ENCODE assay signal across 20 cellular contexts in the genomic region with DNA sequence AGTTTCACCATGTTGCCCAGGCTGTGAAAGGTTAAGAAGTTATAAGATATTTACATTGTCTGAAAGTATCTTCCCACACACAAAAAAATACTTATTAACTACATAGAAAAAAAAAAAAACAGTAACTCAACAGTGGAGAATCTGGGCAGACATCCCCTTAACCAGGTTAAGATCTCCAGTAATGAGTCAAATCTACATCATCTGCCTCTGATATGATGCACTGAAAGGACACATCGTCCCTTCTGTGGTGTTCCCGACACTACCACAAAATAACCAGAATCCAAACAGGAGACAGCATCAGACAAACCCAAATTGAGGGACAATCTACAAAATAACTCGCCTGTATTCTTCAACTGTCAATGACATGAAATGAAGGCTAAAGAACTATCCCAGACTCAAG. TPM values are rescaled to one million over a fixed set of nuclear protein-coding genes. Genes with fewer than 3 reads are reported as not detected.
DNase-seq lines count a peak whose midpoint lies in the region; ATAC-seq and TF ChIP-seq lines count a peak whose summit lies in the region.
"Had no signal": no experiment of that assay in that cellular context is flagged by ENCODE, and none has a peak within 500 bp of the region (broad histone marks: within the 10 kb centered on the region; RNA-seq: fewer than 3 reads in every experiment).

No MANE protein-coding gene starts in this region.

- H3K9me1 ChIP-seq in IMR-90 (ENCODE audit: insufficient read depth, low read length) = 0 out of 2 replicates have a peak, but pooled peaks cover 3% of the 10 kb centered on the region

- H4K20me1 ChIP-seq in IMR-90 (ENCODE audit: insufficient read depth, low read length) = 0 out of 2 replicates have a peak, but pooled peaks cover 4% of the 10 kb centered on the region
- no peaks in the 10 kb centered on the region for H4K20me1 ChIP-seq in osteoblast (ENCODE audit: insufficient read depth, low read length)

- no peak overlapping the region for H3K56ac ChIP-seq in IMR-90 (ENCODE audit: extremely low read depth, insufficient read depth, low read length)

- H3K27me3 ChIP-seq in IMR-90 (ENCODE audit: control insufficient read depth, insufficient read depth, low read length) (no peaks in the 10 kb centered on the region), osteoblast (ENCODE audit: insufficient read depth, low read length) (no peaks in the 10 kb centered on the region), aorta (ENCODE audit: control insufficient read depth in 1 of 2, insufficient read depth in 2 of 2, low read length in 1 of 2) (no peaks in the 10 kb centered on the region)
- H3K27me3 ChIP-seq: Peyer's patch had no signal

- H2BK5ac ChIP-seq in IMR-90 (ENCODE audit: low read depth, low read length, poor library complexity, severe bottlenecking) = no peak overlapping the region

- no peak overlapping the region for H3K9ac ChIP-seq in IMR-90 (ENCODE audit: low read depth, low read length)

- no peak for TF ChIP-seq POLR2A in IMR-90 (IDR thresholded peaks at IDR 0.05; ENCODE audit: low read depth, low read length)

- H3K4me2 ChIP-seq in IMR-90 (ENCODE audit: low read depth, low read length) (no peak overlapping the region), osteoblast (ENCODE audit: insufficient read depth, low read length) (no peak overlapping the region)

- no peak overlapping the region for H2BK20ac ChIP-seq in IMR-90 (ENCODE audit: low read depth, low read length)

- H2AK5ac ChIP-seq in IMR-90 (ENCODE audit: low read depth, low read length) = no peak overlapping the region

- no peak overlapping the region for H3K14ac ChIP-seq in IMR-90 (replicated peaks; ENCODE audit: low read depth, low read length)

- H3K4ac ChIP-seq in IMR-90 (ENCODE audit: low read depth, low read length) = no peak overlapping the region

- H3K9me3 ChIP-seq in IMR-90 (ENCODE audit: control insufficient read depth, insufficient read depth, low read length) (no peaks in the 10 kb centered on the region), osteoblast (ENCODE audit: low read depth, low read length) (no peaks in the 10 kb centered on the region), aorta (ENCODE audit: control insufficient read depth, low read length) (no peaks in the 10 kb centered on the region)
- H3K9me3 ChIP-seq: Peyer's patch had no signal

- POLR2A ChIA-PET in IMR-90 (lab: Charles Lee; ENCODE audit: unreplicated experiment) = no interaction called here

- H2AK9ac ChIP-seq in IMR-90 (replicated peaks; ENCODE audit: low read depth, low read length, poor library complexity) = no peak overlapping the region

- H3K79me1 ChIP-seq in IMR-90 (ENCODE audit: low read depth in 1 of 2, low read length in 2 of 2) = peaks cover 13 to 17% of the 10 kb centered on the region in 2 experiments; a peak in 3 of 4 replicates

- dilution Hi-C loops in IMR-90 (cut with HindIII; ENCODE audit: low sequenced_read_pairs, unreplicated experiment) = no loop called here

- WGBS in IMR-90 (ENCODE audit: extremely low coverage in 2 of 2, insufficient read length in 1 of 2), 2 experiments = 100% methylated on average over 1 of the region's 3 CpGs; no CpG with 5 or more reads in 1 of the 2 experiments
- WGBS in aorta, 2 donors = 97% methylated on average over 3 of the region's 3 CpGs

- BruUV-seq in IMR-90 (replicated peaks; lab: Mats Ljungman, UMichigan) = no TSS peak

- no peak overlapping the region for H2BK120ac ChIP-seq in IMR-90 (ENCODE audit: low read depth, low read length)

- H4K91ac ChIP-seq in IMR-90 (ENCODE audit: insufficient read depth, low read depth, low read length) = no peak overlapping the region

- H4K8ac ChIP-seq in IMR-90 (ENCODE audit: low read depth in 2 of 2, low read length in 2 of 2) = no peak overlapping the region

- CTCF ChIA-PET in IMR-90 (lab: Yijun Ruan, JAX) = no interaction called here

- in situ Hi-C loops in ACHN (cut with HindIII; ENCODE audit: low pct_ligation_motif_present, low pct_unique_long_range_greater_than_20kb, low sequenced_read_pairs) = no loop called here
- in situ Hi-C loops in IMR-90 (cut with MboI; ENCODE audit: low sequenced_read_pairs) = no loop called here
- in situ Hi-C loops in G401 (cut with HindIII; ENCODE audit: low sequenced_read_pairs) = no loop called here

- no peak overlapping the region for H4K5ac ChIP-seq in IMR-90 (ENCODE audit: low read depth, low read length)

- ATAC-seq in IMR-90 (ENCODE audit: low read depth) (no peak), aorta (ENCODE audit: low FRiP score) (no peak)

- intact Hi-C loops in IMR-90 (cut with micrococcal nuclease) (no loop called here), aorta (cut with DNase I) (no loop called here)

- H3K36me3 ChIP-seq in IMR-90 (ENCODE audit: control insufficient read depth, insufficient read depth, low read length) = no peaks in the 10 kb centered on the region
- no peaks in the 10 kb centered on the region for H3K36me3 ChIP-seq in osteoblast (ENCODE audit: insufficient read depth, low read length)
- H3K36me3 ChIP-seq in aorta (ENCODE audit: control insufficient read depth in 1 of 2, insufficient read depth in 2 of 2, low read length in 1 of 2) = no peaks in the 10 kb centered on the region
- H3K36me3 ChIP-seq: Peyer's patch had no signal

- H3K4me3 ChIP-seq in IMR-90 (ENCODE audit: insufficient read depth, low read depth, low read length) (no peak overlapping the region), osteoblast (ENCODE audit: insufficient read depth, low read length) (no peak overlapping the region), aorta (ENCODE audit: low read length in 2 of 2) (no peak overlapping the region)
- H3K4me3 ChIP-seq: Peyer's patch had no signal

- DNase-seq in ACHN (peak; percentile 31), IMR-90 (peak; percentile 38), caudate nucleus (lab: John Stamatoyannopoulos, UW) (no peak), renal cortical epithelial cell (ENCODE audit: low read depth) (peak; percentile 70), osteoblast (ENCODE audit: insufficient read length, low spot score, missing footprints) (no peak), G401 (ENCODE audit: low spot score) (no peak), aorta (no peak)
- DNase-seq: Calu3; CD4-positive, alpha-beta T cell; EL; KBM-7; MV-4-11; NCI-H1417; NCI-H187; NCI-H2107; NCI-H510A; NCI-H748 treated with DMSO at 0.1 percent for 48 hours; NK-92 treated with Interleukin-12 subunit alpha and Interleukin-12 subunit beta, amount 100 ng/mL, for 24 hours; Peyer's patch; Right ventricle myocardium superior had no signal

- H2AFZ ChIP-seq in IMR-90 (replicated peaks; ENCODE audit: low read length, poor library complexity) (no peak overlapping the region), osteoblast (ENCODE audit: low read length) (no peak overlapping the region)

- no peak overlapping the region; the same call in 1 of the 2 replicates for H3K18ac ChIP-seq in IMR-90 (ENCODE audit: low read depth, low read length)

- H2BK15ac ChIP-seq in IMR-90 (ENCODE audit: low read depth, low read length) = no peak overlapping the region

- no peak overlapping the region for H3K27ac ChIP-seq in IMR-90 (ENCODE audit: insufficient read depth, low read length)
- peak overlapping the region; percentile 8 for H3K27ac ChIP-seq in caudate nucleus (ENCODE audit: low read depth, low read length)
- H3K27ac ChIP-seq in osteoblast (ENCODE audit: low read depth, low read length) = no peak overlapping the region
- H3K27ac ChIP-seq in aorta (ENCODE audit: low read depth in 1 of 2, low read length in 2 of 2) = no peak overlapping the region
- H3K27ac ChIP-seq: Peyer's patch had no signal

- peaks cover 5% of the 10 kb centered on the region for H3K79me2 ChIP-seq in osteoblast (ENCODE audit: insufficient read depth, low read length)

- H3K4me1 ChIP-seq in IMR-90 (ENCODE audit: control insufficient read depth, insufficient read depth, low read length) (peaks cover 6% of the 10 kb centered on the region), osteoblast (ENCODE audit: insufficient read depth, low read length) (peaks cover 48% of the 10 kb centered on the region), aorta (ENCODE audit: control insufficient read depth in 1 of 2, insufficient read depth in 2 of 2, low read length in 2 of 2) (no peaks in the 10 kb centered on the region)

- no peak for TF ChIP-seq CTCF in IMR-90 (conservative IDR thresholded peaks at IDR 0.05; ENCODE audit: low read depth, low read length)
- no peak for TF ChIP-seq CTCF in osteoblast (IDR thresholded peaks at IDR 0.05; ENCODE audit: extremely low read depth, low read depth, low read length)

- H3K23ac ChIP-seq in IMR-90 (ENCODE audit: low read depth, low read length) = no peak overlapping the region

- no peak for TF ChIP-seq RAD21 in IMR-90 (IDR thresholded peaks at IDR 0.05; ENCODE audit: low read length)

TF ChIP-seq in IMR-90, 13 proteins besides CTCF, POLR2A, EP300 and RAD21:
- TF ChIP-seq NFE2L2 (IDR thresholded peaks at IDR 0.05; ENCODE audit: low read depth, low read length) = no peak
- no peak for TF ChIP-seq MAFK (IDR thresholded peaks at IDR 0.05; ENCODE audit: low read depth, low read length)
- no peak for TF ChIP-seq FOS (IDR thresholded peaks at IDR 0.05; ENCODE audit: low read depth, low read length)
- no peak for TF ChIP-seq RCOR1 (IDR thresholded peaks at IDR 0.05; ENCODE audit: insufficient replicate concordance, low read length)

RNA-seq across cellular contexts. Expression of gene CMTM4, which starts 40.0 kb away (rescaled TPM):
- 14.5 and 15.8 TPM in 2 replicates for total RNA-seq in IMR-90 (2012; rRNA removed)
- 8.3 and 9.0 TPM in 2 replicates for polyA plus RNA-seq in IMR-90 (2012; rRNA removed)
- polyA plus RNA-seq in IMR-90 (2012; cell fraction: cytosol; rRNA removed) = 6.4 and 6.6 TPM in 2 replicates
- 9.1 and 16.7 TPM in 2 replicates for polyA plus RNA-seq in IMR-90 (2012; cell fraction: nucleus; rRNA removed; ENCODE audit: low replicate concordance)
- 83.9 and 112 TPM in 2 replicates for total RNA-seq in renal cortical epithelial cell
- 42.7 and 52.5 TPM in 2 replicates for total RNA-seq in osteoblast
- total RNA-seq in G401 (2014; rRNA removed; shearing (Covaris generic)) = 11.9 and 22.5 TPM in 2 replicates
- 10 to 100 TPM; 16.5 to 24.9 TPM for total RNA-seq in aorta
- polyA plus RNA-seq in aorta = 10 to 100 TPM in 1 of 2 donors, 1 to 10 TPM in 1; 8.9 to 10.4 TPM

RNA-seq across cellular contexts. Expression of gene CMTM3, which starts 52.0 kb away (rescaled TPM):
- total RNA-seq in IMR-90 (2012; rRNA removed) = 4.5 and 4.7 TPM in 2 replicates
- 34.6 and 35.5 TPM in 2 replicates for polyA plus RNA-seq in IMR-90 (2012; rRNA removed)
- polyA plus RNA-seq in IMR-90 (2012; cell fraction: cytosol; rRNA removed) = 14.5 and 50.4 TPM in 2 replicates
- 32.0 and 33.9 TPM in 2 replicates for polyA plus RNA-seq in IMR-90 (2012; cell fraction: nucleus; rRNA removed; ENCODE audit: low replicate concordance)
- 11.6 and 22.2 TPM in 2 replicates for total RNA-seq in renal cortical epithelial cell
- total RNA-seq in osteoblast = 24.6 and 29.8 TPM in 2 replicates
- 55.1 and 62.1 TPM in 2 replicates for total RNA-seq in G401 (2014; rRNA removed; shearing (Covaris generic))
- 10 to 100 TPM; 24.9 to 49.1 TPM for total RNA-seq in aorta
- polyA plus RNA-seq in aorta = 10 to 100 TPM; 29.5 to 29.9 TPM

Comparison
In these comparisons a context has a peak if more than half of its experiments do, and no peak if none do; other contexts are left out.
1. DNase-seq: peak in ACHN (single experiment), IMR-90 (single experiment) and renal cortical epithelial cell (single experiment); none in caudate nucleus (0 of 61), osteoblast (single experiment), G401 (single experiment) and aorta (0 of 2).